In genomic region chr22:24156915-24157782, GRCh38 we compare ENCODE assay signal across 8 cellular contexts. TPM values are rescaled to one million over a fixed set of nuclear protein-coding genes. Genes with fewer than 3 reads are reported as not detected.
A peak's percentile ranks its signal among the peaks of the same experiment; 100 is the strongest.
DNase-seq lines count a peak whose midpoint lies in the region; ATAC-seq and TF ChIP-seq lines count a peak whose summit lies in the region.

No MANE protein-coding gene starts in this region.

- H3K9me3 ChIP-seq in HAP-1 (no peaks in the 10 kb centered on the region), MG63 (no peaks in the 10 kb centered on the region), cardiac muscle cell (ENCODE audit: low read depth) (no peaks in the 10 kb centered on the region)

- no peaks in the 10 kb centered on the region for H3K9me3 Mint-ChIP-seq in activated naive CD8-positive, alpha-beta T cell (ENCODE audit: low read depth)
- no peaks in the 10 kb centered on the region for H3K9me3 Mint-ChIP-seq in type B pancreatic cell

- H3K4me1 ChIP-seq in HAP-1 (peaks cover 5% of the 10 kb centered on the region; the same call in 1 of the 2 replicates), cardiac muscle cell (ENCODE audit: low read depth) (peaks cover 34% of the 10 kb centered on the region)

- no peaks in the 10 kb centered on the region for H3K27me3 ChIP-seq in HAP-1 (ENCODE audit: low read depth)
- H3K27me3 ChIP-seq in MG63 = no peaks in the 10 kb centered on the region
- no peaks in the 10 kb centered on the region for H3K27me3 ChIP-seq in cardiac muscle cell

- H3K36me3 ChIP-seq in HAP-1 (replicated peaks) = no peaks in the 10 kb centered on the region
- no peaks in the 10 kb centered on the region for H3K36me3 ChIP-seq in MG63
- H3K36me3 ChIP-seq in cardiac muscle cell = no peaks in the 10 kb centered on the region

- in situ Hi-C loops in HAP-1 (cut with MboI; ENCODE audit: low sequenced_read_pairs) = no loop called here

- peak overlapping the region; percentile 54 for H3K27ac ChIP-seq in cardiac muscle cell

- no peaks in the 10 kb centered on the region for H3K27me3 Mint-ChIP-seq in activated naive CD8-positive, alpha-beta T cell
- peaks cover 7% of the 10 kb centered on the region for H3K27me3 Mint-ChIP-seq in type B pancreatic cell

- peak overlapping the region; percentile 87 for H3K27ac Mint-ChIP-seq in activated naive CD8-positive, alpha-beta T cell
- H3K27ac Mint-ChIP-seq in type B pancreatic cell = peak overlapping the region; percentile 61

- peak; percentile 92 for ATAC-seq in SK-N-SH treated with all-trans-retinoic acid at 6 μM for 48 hours

- peak overlapping the region; percentile 85; the same call in 1 of the 2 replicates for H3K4me3 ChIP-seq in GM08714 (ENCODE audit: low read length)
- H3K4me3 ChIP-seq in HAP-1 = peak overlapping the region; percentile 40
- peak overlapping the region; percentile 61 for H3K4me3 ChIP-seq in MG63
- peak overlapping the region; percentile 45 for H3K4me3 ChIP-seq in cardiac muscle cell

- DNase-seq in HAP-1 (ENCODE audit: low spot score in 2 of 2) (peak; percentile 85 to 95), MG63 (peak; percentile 85), cardiac muscle cell (ENCODE audit: low read depth in 1 of 2, low spot score in 1 of 2) (peak; percentile 77 to 90), pons (ENCODE audit: low spot score) (peak; percentile 63), type B pancreatic cell (ENCODE audit: extremely low spot score, unreplicated experiment) (peak; percentile 87)

- TF ChIP-seq CTCF in cardiac muscle cell (IDR thresholded peaks at IDR 0.05; ENCODE audit: low read depth, low read length) (peak; percentile 91), type B pancreatic cell (conservative IDR thresholded peaks at IDR 0.05) (peak; percentile 95)

- H3K4me1 Mint-ChIP-seq in activated naive CD8-positive, alpha-beta T cell (ENCODE audit: low read depth) = peaks cover 87% of the 10 kb centered on the region
- H3K4me1 Mint-ChIP-seq in type B pancreatic cell (ENCODE audit: unreplicated experiment) = peaks cover 15% of the 10 kb centered on the region

- H3K4me3 Mint-ChIP-seq in activated naive CD8-positive, alpha-beta T cell = peak overlapping the region; percentile 87
- peak overlapping the region; percentile 87 for H3K4me3 Mint-ChIP-seq in type B pancreatic cell

- no peaks in the 10 kb centered on the region for H3K36me3 Mint-ChIP-seq in activated naive CD8-positive, alpha-beta T cell
- no peaks in the 10 kb centered on the region for H3K36me3 Mint-ChIP-seq in type B pancreatic cell

TF ChIP-seq in SK-N-SH treated with all-trans-retinoic acid at 6 μM for 48 hours, 23 proteins besides CTCF, POLR2A, EP300 and RAD21:
- no peak for TF ChIP-seq PPARA (CRISPR knock-in tag; IDR thresholded peaks at IDR 0.05; ENCODE audit: borderline replicate concordance)
- TF ChIP-seq ZFP30 (CRISPR knock-in tag; IDR thresholded peaks at IDR 0.05) = no peak
- no peak for TF ChIP-seq ESRRG (CRISPR knock-in tag; IDR thresholded peaks at IDR 0.05)
- no peak for TF ChIP-seq ARNTL (CRISPR knock-in tag; IDR thresholded peaks at IDR 0.05; ENCODE audit: borderline replicate concordance, low read depth)
- TF ChIP-seq OSR1 (CRISPR knock-in tag; IDR thresholded peaks at IDR 0.05) = no peak
- no peak for TF ChIP-seq ISL1 (CRISPR knock-in tag; IDR thresholded peaks at IDR 0.05)
- TF ChIP-seq GLIS3 (CRISPR knock-in tag; IDR thresholded peaks at IDR 0.05) = no peak
- no peak for TF ChIP-seq RARB (CRISPR knock-in tag; IDR thresholded peaks at IDR 0.05)
- TF ChIP-seq TCF4 (CRISPR knock-in tag; IDR thresholded peaks at IDR 0.05; ENCODE audit: borderline replicate concordance) = no peak
- no peak for TF ChIP-seq POU6F1 (CRISPR knock-in tag; IDR thresholded peaks at IDR 0.05; ENCODE audit: borderline replicate concordance, low read depth)
- TF ChIP-seq ZC3H10 (CRISPR knock-in tag; IDR thresholded peaks at IDR 0.05) = no peak
- TF ChIP-seq SNAI2 (CRISPR knock-in tag; IDR thresholded peaks at IDR 0.05) = no peak
- TF ChIP-seq CSDC2 (CRISPR knock-in tag; IDR thresholded peaks at IDR 0.05) = no peak
- no peak for TF ChIP-seq TOX (CRISPR knock-in tag; IDR thresholded peaks at IDR 0.05; ENCODE audit: borderline replicate concordance)

RNA-seq across cellular contexts. Expression of gene SUSD2, which starts 24.1 kb away (rescaled TPM):
- 0.20 TPM in 1 of 2 replicates, not detected in the other for total RNA-seq in MG63 (2014; rRNA removed; shearing (Covaris generic); ENCODE audit: low replicate concordance)
- total RNA-seq in cardiac muscle cell = 2.2 and 2.6 TPM in 2 replicates
- polyA plus RNA-seq in cardiac muscle cell = 1.8 and 2.2 TPM in 2 replicates
- total RNA-seq in type B pancreatic cell (ENCODE audit: low replicate concordance) = 3.7 and 5.6 TPM in 2 replicates

Comparison
In these comparisons a context has a peak if more than half of its experiments do, and no peak if none do; other contexts are left out.
1. Peak in every context shown above with its lines: DNase-seq, ATAC-seq, H3K4me3 ChIP-seq and H3K27ac ChIP-seq.